ENCODE assay signal across 9 cellular contexts in genomic region chr17:48915459-48916282, GRCh38. TPM values are rescaled to one million over a fixed set of nuclear protein-coding genes. Genes with fewer than 3 reads are reported as not detected.
DNase-seq lines count a peak whose midpoint lies in the region; ATAC-seq, FAIRE-seq and TF ChIP-seq lines count a peak whose summit lies in the region.
"Had no signal": no experiment of that assay in that cellular context is flagged by ENCODE, and none has a peak within 500 bp of the region (broad histone marks: within the 10 kb centered on the region; RNA-seq: fewer than 3 reads in every experiment).

No MANE protein-coding gene starts in this region.

- H3K9me3 ChIP-seq in cardiac muscle cell (ENCODE audit: low read depth) (no peaks in the 10 kb centered on the region), right atrium auricular region (no peaks in the 10 kb centered on the region), spleen (no peaks in the 10 kb centered on the region)
- H3K9me3 ChIP-seq: heart right ventricle had no signal

- 38 to 64% (median 58%) methylated on average over 5 of the region's 5 CpGs for WGBS in spleen, 5 donors

- H3K4me1 ChIP-seq in cardiac muscle cell (ENCODE audit: low read depth) (no peaks in the 10 kb centered on the region), right atrium auricular region (peaks cover 0 to 20% of the 10 kb centered on the region in 2 donors), spleen (peaks cover 33 to 65% (median 55%) of the 10 kb centered on the region in 6 donors)

- peak in 1 of 2 donors; percentile 78 for DNase-seq in cardiac muscle cell (ENCODE audit: low read depth in 1 of 2, low spot score in 1 of 2)
- no peak for DNase-seq in right atrium auricular region (ENCODE audit: low spot score)
- peak; percentile 81 for DNase-seq in epithelial cell of proximal tubule (ENCODE audit: low read depth)
- DNase-seq in spleen, result no peak
- DNase-seq in D721Med (ENCODE audit: insufficient read length, low spot score), result no peak
- DNase-seq in DMS53 (lab: John Stamatoyannopoulos, UW), result no peak
- DNase-seq: heart right ventricle had no signal

- H3K36me3 ChIP-seq in cardiac muscle cell (peaks cover 38% of the 10 kb centered on the region), right atrium auricular region (peaks cover 75% of the 10 kb centered on the region), spleen (peaks cover 4 to 100% (median 74%) of the 10 kb centered on the region in 6 donors)

- H3K27ac ChIP-seq in cardiac muscle cell (peak overlapping the region; percentile 34), right atrium auricular region (no peak overlapping the region), spleen (peak overlapping the region in 7 of 8 donors; percentile 45 to 77 (median 52))

- H3K27me3 ChIP-seq in cardiac muscle cell, result no peaks in the 10 kb centered on the region
- no peaks in the 10 kb centered on the region for H3K27me3 ChIP-seq in right atrium auricular region
- H3K27me3 ChIP-seq in spleen (replicated peaks in 1 of 7), result no peaks in the 10 kb centered on the region
- H3K27me3 ChIP-seq: heart right ventricle had no signal

- no peak for TF ChIP-seq POLR2A in spleen (IDR thresholded peaks at IDR 0.05)

- peak; percentile 63 for ATAC-seq in HG03175 (IDR thresholded peaks at IDR 0.05; ENCODE audit: unreplicated experiment)
- ATAC-seq in activated CD4-positive, CD25-positive, alpha-beta regulatory T cell treated with anti-CD3 and anti-CD28 coated beads, Interleukin-2, amount 50 U/mL, for 24 hours, result peak; percentile 96 to 97

- H3K4me3 ChIP-seq in cardiac muscle cell, result no peak overlapping the region
- H3K4me3 ChIP-seq in right atrium auricular region, result no peak overlapping the region
- no peak overlapping the region for H3K4me3 ChIP-seq in epithelial cell of proximal tubule (ENCODE audit: low read depth, low read length)
- H3K4me3 ChIP-seq in spleen, result peak overlapping the region in 1 of 8 donors; percentile 5
- H3K4me3 ChIP-seq: heart right ventricle had no signal

- TF ChIP-seq CTCF in cardiac muscle cell (IDR thresholded peaks at IDR 0.05; ENCODE audit: low read depth, low read length) (no peak), right atrium auricular region (IDR thresholded peaks at IDR 0.05) (no peak), epithelial cell of proximal tubule (conservative IDR thresholded peaks at IDR 0.05; ENCODE audit: low read depth, low read length) (no peak), spleen (IDR thresholded peaks at IDR 0.05 in 8 of 11, conservative IDR thresholded peaks at IDR 0.05 in 3 of 11) (no peak), D721Med (IDR thresholded peaks at IDR 0.05; ENCODE audit: insufficient read depth, missing control alignments) (no peak)

- intact Hi-C loops in spleen (cut with DNase I; ENCODE audit: low total_unique reads), result no loop called here

- FAIRE-seq in D721Med (lab: Jason Lieb, UNC), result no peak

RNA-seq across cellular contexts. Expression of gene UBE2Z, which starts 7.5 kb away (rescaled TPM):
- 52.7 and 54.1 TPM in 2 replicates for total RNA-seq in cardiac muscle cell
- 61.7 and 64.2 TPM in 2 replicates for polyA plus RNA-seq in cardiac muscle cell
- total RNA-seq in right atrium auricular region, result 10 to 100 TPM; 42.7 to 51.8 TPM
- 71.0 and 78.9 TPM in 2 replicates for total RNA-seq in epithelial cell of proximal tubule
- 10 to 100 TPM; 72.9 to 94.9 (median 83.1) TPM for total RNA-seq in spleen
- 10 to 100 TPM; 33.6 to 51.5 (median 34.8) TPM for polyA plus RNA-seq in spleen

RNA-seq across cellular contexts. Expression of gene ATP5MC1, which starts 23.1 kb away (rescaled TPM):
- total RNA-seq in cardiac muscle cell (160 and 303 TPM in 2 replicates), right atrium auricular region (1,000 to 10,000 TPM in 1 of 2 donors, 100 to 1,000 TPM in 1; 419 to 1,068 TPM), epithelial cell of proximal tubule (142 and 205 TPM in 2 replicates), spleen (10 to 100 TPM; 36.0 to 85.3 (median 49.1) TPM)
- polyA plus RNA-seq in cardiac muscle cell (455 and 810 TPM in 2 replicates), spleen (100 to 1,000 TPM; 175 to 269 (median 195) TPM)

RNA-seq across cellular contexts. Expression of gene SNF8, which starts 29.0 kb away (rescaled TPM):
- 114 and 187 TPM in 2 replicates for total RNA-seq in cardiac muscle cell
- polyA plus RNA-seq in cardiac muscle cell, result 132 and 315 TPM in 2 replicates
- 10 to 100 TPM; 67.2 to 91.6 TPM for total RNA-seq in right atrium auricular region
- total RNA-seq in epithelial cell of proximal tubule, result 110 and 143 TPM in 2 replicates
- 10 to 100 TPM; 55.9 to 83.5 (median 67.7) TPM for total RNA-seq in spleen
- 100 to 1,000 TPM in 2 of 3 donors, 10 to 100 TPM in 1; 99.6 to 129 (median 104) TPM for polyA plus RNA-seq in spleen

RNA-seq across cellular contexts. Expression of gene GIP, which starts 52.7 kb away (rescaled TPM):
- total RNA-seq in cardiac muscle cell (not detected in 2 replicates), right atrium auricular region (not detected), epithelial cell of proximal tubule (not detected in 2 replicates), spleen (not detected)
- polyA plus RNA-seq in cardiac muscle cell (0.66 TPM in 1 of 2 replicates, not detected in the other), spleen (not detected)
- total RNA-seq: heart right ventricle had no signal
- polyA plus RNA-seq: heart right ventricle had no signal

Comparison
In these comparisons a context has a peak if more than half of its experiments do, and no peak if none do; other contexts are left out.
1. H3K27ac ChIP-seq: peak in cardiac muscle cell (single experiment) and spleen (7 of 8); none in right atrium auricular region (0 of 2).